16 cellular contexts compared by ENCODE assay signal in genomic region chr2:21101514-21102155, GRCh38. TPM values are rescaled to one million over a fixed set of nuclear protein-coding genes. Genes with fewer than 3 reads are reported as not detected.
DNase-seq lines count a peak whose midpoint lies in the region; ATAC-seq and TF ChIP-seq lines count a peak whose summit lies in the region.
"Not testable (repeated sequence)": the region's sequence is repeated elsewhere in the genome, so short reads cannot be mapped to it uniquely, and the experiment has no call there.
"Had no signal": no experiment of that assay in that cellular context is flagged by ENCODE, and none has a peak within 500 bp of the region (broad histone marks: within the 10 kb centered on the region; RNA-seq: fewer than 3 reads in every experiment).

No MANE protein-coding gene starts in this region.

- H3K36me3 ChIP-seq in BLaER1; CD8-positive, alpha-beta memory T cell (ENCODE audit: insufficient read depth, low read length): not testable (repeated sequence)

- not testable (repeated sequence) for H3K27me3 Mint-ChIP-seq in CD8-positive, alpha-beta memory T cell; IgD-negative memory B cell; activated B cell treated with CpG ODN at 0.5 μM for 24 hours; activated naive CD8-positive, alpha-beta T cell treated with anti-CD3 and anti-CD28 coated beads for 36 hours; memory B cell

- peak overlapping the region in 6 of 7 donors; percentile 37 to 76 (median 58) for H3K4me3 Mint-ChIP-seq in CD8-positive, alpha-beta memory T cell
- H3K4me3 Mint-ChIP-seq in IgD-negative memory B cell (peak overlapping the region in 3 of 4 donors; percentile 57 to 71 (median 62)), activated B cell treated with CpG ODN at 0.5 μM for 24 hours (peak overlapping the region; percentile 66), memory B cell (peak overlapping the region; percentile 65)
- peak overlapping the region; percentile 25 for H3K4me3 Mint-ChIP-seq in activated naive CD8-positive, alpha-beta T cell treated with anti-CD3 and anti-CD28 coated beads for 36 hours

- not testable (repeated sequence) for TF ChIP-seq CTCF in NB4 (IDR thresholded peaks at IDR 0.05; ENCODE audit: low read depth, low read length); activated B cell treated with CpG ODN at 0.5 μM for 24 hours (IDR thresholded peaks at IDR 0.05)

- intact Hi-C loops in activated B cell treated with CpG ODN at 0.5 μM for 24 hours (cut with micrococcal nuclease): not testable (repeated sequence)

- H3K9me3 Mint-ChIP-seq in CD8-positive, alpha-beta memory T cell; IgD-negative memory B cell; activated B cell treated with CpG ODN at 0.5 μM for 24 hours; activated naive CD8-positive, alpha-beta T cell treated with anti-CD3 and anti-CD28 coated beads for 36 hours; memory B cell: not testable (repeated sequence)

- not testable (repeated sequence) for H3K4me1 Mint-ChIP-seq in CD8-positive, alpha-beta memory T cell; IgD-negative memory B cell; activated B cell treated with CpG ODN at 0.5 μM for 24 hours; activated naive CD8-positive, alpha-beta T cell treated with anti-CD3 and anti-CD28 coated beads for 36 hours; memory B cell

- H3K36me3 Mint-ChIP-seq in CD8-positive, alpha-beta memory T cell; IgD-negative memory B cell; activated B cell treated with CpG ODN at 0.5 μM for 24 hours (ENCODE audit: low read depth); activated naive CD8-positive, alpha-beta T cell treated with anti-CD3 and anti-CD28 coated beads for 36 hours; memory B cell: not testable (repeated sequence)

- peaks cover 50% of the 10 kb centered on the region; the same call in 1 of the 2 replicates for H4K20me1 ChIP-seq in BLaER1

- peak overlapping the region; percentile 84 for H3K4me2 ChIP-seq in BLaER1

- not testable (repeated sequence) for ATAC-seq in activated B cell treated with CpG ODN at 0.5 μM for 24 hours (ENCODE audit: low read depth); memory B cell (ENCODE audit: low read depth)

- not testable (repeated sequence) for TF ChIP-seq POLR2A in NB4 (IDR thresholded peaks at IDR 0.05; ENCODE audit: extremely low read depth, insufficient read length)

- peak overlapping the region in 2 of 8 donors; percentile 33 to 56 for H3K27ac Mint-ChIP-seq in CD8-positive, alpha-beta memory T cell
- H3K27ac Mint-ChIP-seq in IgD-negative memory B cell: peak overlapping the region in 2 of 3 donors; percentile 48 to 59
- H3K27ac Mint-ChIP-seq in activated B cell treated with CpG ODN at 0.5 μM for 24 hours: peak overlapping the region; percentile 47
- not testable (repeated sequence) for H3K27ac Mint-ChIP-seq in activated naive CD8-positive, alpha-beta T cell treated with anti-CD3 and anti-CD28 coated beads for 36 hours
- peak overlapping the region; percentile 28 for H3K27ac Mint-ChIP-seq in memory B cell

- POLR2A ChIA-PET in CD8-positive, alpha-beta memory T cell (lab: Charles Lee); activated B cell treated with CpG ODN at 0.5 μM for 24 hours (lab: Charles Lee): not testable (repeated sequence)

- H3K9me3 ChIP-seq in BLaER1; CD8-positive, alpha-beta memory T cell (ENCODE audit: low read length): not testable (repeated sequence)

- DNase-seq in CD8-positive, alpha-beta memory T cell; activated B cell treated with CpG ODN at 0.5 μM for 24 hours; activated naive CD8-positive, alpha-beta T cell treated with anti-CD3 and anti-CD28 coated beads for 36 hours; memory B cell (ENCODE audit: low spot score in 2 of 2): not testable (repeated sequence)
- DNase-seq in NB4 (ENCODE audit: low read depth): peak; percentile 92

- CTCF ChIA-PET in CD8-positive, alpha-beta memory T cell (lab: Charles Lee); activated B cell treated with CpG ODN at 0.5 μM for 24 hours (lab: Charles Lee): not testable (repeated sequence)

- H3K27me3 ChIP-seq in BLaER1: peaks cover 92% of the 10 kb centered on the region
- not testable (repeated sequence) for H3K27me3 ChIP-seq in CD8-positive, alpha-beta memory T cell (ENCODE audit: insufficient read depth, low read length, poor library complexity, severe bottlenecking)

- not testable (repeated sequence) for H3K9ac ChIP-seq in BLaER1

- H3K4me3 ChIP-seq in BLaER1 (peak overlapping the region; percentile 39; the same call in 1 of the 2 replicates), NB4 (ENCODE audit: low read depth, low read length) (peak overlapping the region; percentile 35)
- not testable (repeated sequence) for H3K4me3 ChIP-seq in CD8-positive, alpha-beta memory T cell (ENCODE audit: low read length)

- not testable (repeated sequence) for H3K27ac ChIP-seq in BLaER1; CD8-positive, alpha-beta memory T cell (ENCODE audit: low read depth, low read length)

- peaks cover 19% of the 10 kb centered on the region for H3K4me1 ChIP-seq in BLaER1
- H3K4me1 ChIP-seq in CD8-positive, alpha-beta memory T cell (ENCODE audit: insufficient read depth, low read length): not testable (repeated sequence)

RNA-seq across cellular contexts. Expression of gene TDRD15, which starts 22.1 kb away (rescaled TPM):
- total RNA-seq in CD8-positive, alpha-beta memory T cell: under 1 TPM in 1 of 2 experiments, not detected in 1; 0.04 TPM
- polyA plus RNA-seq in CD8-positive, alpha-beta memory T cell: 0.05 TPM
- 0.34 TPM for polyA plus RNA-seq in IgD-negative memory B cell
- total RNA-seq in activated B cell treated with CpG ODN at 0.5 μM for 24 hours: 0.49 and 0.58 TPM in 2 replicates
- not detected for total RNA-seq in activated naive CD8-positive, alpha-beta T cell treated with anti-CD3 and anti-CD28 coated beads for 36 hours
- total RNA-seq: A172; Calu3; CD4-positive, CD25-positive, alpha-beta regulatory T cell; G401; GM12878; H7; HFFc6; IMR-90 had no signal
- polyA plus RNA-seq: BJ; CD4-positive, CD25-positive, alpha-beta regulatory T cell; GM12878; IMR-90 had no signal

RNA-seq across cellular contexts. Expression of gene APOB, which starts 57.8 kb away (rescaled TPM):
- not detected for total RNA-seq in CD8-positive, alpha-beta memory T cell
- polyA plus RNA-seq in CD8-positive, alpha-beta memory T cell: not detected
- polyA plus RNA-seq in IgD-negative memory B cell: not detected
- not detected in 2 replicates for total RNA-seq in activated B cell treated with CpG ODN at 0.5 μM for 24 hours
- not detected for total RNA-seq in activated naive CD8-positive, alpha-beta T cell treated with anti-CD3 and anti-CD28 coated beads for 36 hours
- total RNA-seq: A172; CD4-positive, CD25-positive, alpha-beta regulatory T cell; G401; HFFc6 had no signal
- polyA plus RNA-seq: CD4-positive, CD25-positive, alpha-beta regulatory T cell; GM12878; IMR-90 had no signal
